Comparison of ENCODE assay signal across 8 cellular contexts in genomic region chr19:49443366-49444099, GRCh38. TPM values are rescaled to one million over a fixed set of nuclear protein-coding genes. Genes with fewer than 3 reads are reported as not detected.
DNase-seq lines count a peak whose midpoint lies in the region; ATAC-seq, FAIRE-seq and TF ChIP-seq lines count a peak whose summit lies in the region.

No MANE protein-coding gene starts in this region.

- H3K9ac ChIP-seq in astrocyte (ENCODE audit: low read length) = peak overlapping the region; percentile 79

- DNase-seq in NCI-H1930 (lab: John Stamatoyannopoulos, UW) = peak; percentile 96 to 97
- peak; percentile 84 for DNase-seq in T-helper 22 cell (ENCODE audit: low read depth)
- DNase-seq in astrocyte (ENCODE audit: low read depth) = peak; percentile 87
- peak; percentile 96 for DNase-seq in hepatic stellate cell (ENCODE audit: low spot score)
- peak; percentile 83 for DNase-seq in renal cortical epithelial cell (ENCODE audit: low read depth)
- no peak for DNase-seq in cortex of kidney (lab: John Stamatoyannopoulos, UW)

- no peaks in the 10 kb centered on the region for H3K79me2 ChIP-seq in astrocyte (ENCODE audit: insufficient read depth, low read length)

- H3K36me3 Mint-ChIP-seq in astrocyte (ENCODE audit: low read depth, unreplicated experiment) = peaks cover 7% of the 10 kb centered on the region

- peaks cover 37% of the 10 kb centered on the region for H3K27me3 Mint-ChIP-seq in astrocyte (ENCODE audit: low read depth, unreplicated experiment)

- peak overlapping the region; percentile 94 for H3K4me2 ChIP-seq in astrocyte (ENCODE audit: low read length)

- no peaks in the 10 kb centered on the region for H3K9me3 ChIP-seq in astrocyte (ENCODE audit: insufficient read depth, low read depth, low read length)

- ATAC-seq in GM18505 (IDR thresholded peaks at IDR 0.05; ENCODE audit: unreplicated experiment) (peak; percentile 71), HG03025 (IDR thresholded peaks at IDR 0.05; ENCODE audit: low FRiP score, unreplicated experiment) (peak; percentile 73)

- peak overlapping the region; percentile 80 for H3K4me3 Mint-ChIP-seq in astrocyte (ENCODE audit: unreplicated experiment)

- no peaks in the 10 kb centered on the region for H3K4me1 Mint-ChIP-seq in astrocyte (ENCODE audit: low read depth, unreplicated experiment)

- peaks cover 4% of the 10 kb centered on the region for H3K9me3 Mint-ChIP-seq in astrocyte (ENCODE audit: unreplicated experiment)

- H3K27ac ChIP-seq in astrocyte (ENCODE audit: low read depth, low read length) = peak overlapping the region; percentile 13

- H2AFZ ChIP-seq in astrocyte (ENCODE audit: low read depth, low read length) = peak overlapping the region; percentile 94

- H3K27me3 ChIP-seq in astrocyte (ENCODE audit: insufficient read depth, low read length) = peaks cover 35% of the 10 kb centered on the region

- peak; percentile 55 for TF ChIP-seq CTCF in astrocyte (IDR thresholded peaks at IDR 0.05; ENCODE audit: insufficient read depth, low read depth, low read length)

- H3K27ac Mint-ChIP-seq in astrocyte (ENCODE audit: unreplicated experiment) = no peak overlapping the region

- H4K20me1 ChIP-seq in astrocyte (ENCODE audit: insufficient read depth, low read length) = peaks cover 4% of the 10 kb centered on the region

- peaks cover 3% of the 10 kb centered on the region for H3K4me1 ChIP-seq in astrocyte (ENCODE audit: insufficient read depth, low read length)

- no peaks in the 10 kb centered on the region for H3K36me3 ChIP-seq in astrocyte (ENCODE audit: insufficient read depth, low read length)

- no peak for FAIRE-seq in astrocyte (lab: Jason Lieb, UNC)

- TF ChIP-seq POLR2A in GM18505 (IDR thresholded peaks at IDR 0.05; ENCODE audit: borderline replicate concordance, extremely low read depth, insufficient read depth, insufficient read length) = no peak

- peak overlapping the region; percentile 56 for H3K4me3 ChIP-seq in astrocyte (ENCODE audit: insufficient read depth, low read depth, low read length)

RNA-seq across cellular contexts. Expression of gene SLC17A7, which starts 2.2 kb away (rescaled TPM):
- 0.12 and 0.16 TPM in 2 replicates for total RNA-seq in astrocyte
- 0.15 TPM in 1 of 2 replicates, not detected in the other for total RNA-seq in renal cortical epithelial cell

RNA-seq across cellular contexts. Expression of gene PIH1D1, which starts 8.1 kb away (rescaled TPM):
- total RNA-seq in astrocyte (61.3 and 76.4 TPM in 2 replicates), renal cortical epithelial cell (120 and 197 TPM in 2 replicates)

RNA-seq across cellular contexts. Expression of gene ALDH16A1, which starts 9.5 kb away (rescaled TPM):
- 13.0 and 19.2 TPM in 2 replicates for total RNA-seq in astrocyte
- total RNA-seq in renal cortical epithelial cell = 30.5 and 64.1 TPM in 2 replicates

RNA-seq across cellular contexts. Expression of gene GFY, which starts 18.3 kb away (rescaled TPM):
- total RNA-seq in astrocyte (not detected in 2 replicates), renal cortical epithelial cell (not detected in 2 replicates)

RNA-seq across cellular contexts. Expression of gene PTH2, which starts 20.3 kb away (rescaled TPM):
- not detected in 2 replicates for total RNA-seq in astrocyte
- total RNA-seq in renal cortical epithelial cell = not detected in 2 replicates
